Comparison of ENCODE assay signal across 1 cellular context in the genomic region with DNA sequence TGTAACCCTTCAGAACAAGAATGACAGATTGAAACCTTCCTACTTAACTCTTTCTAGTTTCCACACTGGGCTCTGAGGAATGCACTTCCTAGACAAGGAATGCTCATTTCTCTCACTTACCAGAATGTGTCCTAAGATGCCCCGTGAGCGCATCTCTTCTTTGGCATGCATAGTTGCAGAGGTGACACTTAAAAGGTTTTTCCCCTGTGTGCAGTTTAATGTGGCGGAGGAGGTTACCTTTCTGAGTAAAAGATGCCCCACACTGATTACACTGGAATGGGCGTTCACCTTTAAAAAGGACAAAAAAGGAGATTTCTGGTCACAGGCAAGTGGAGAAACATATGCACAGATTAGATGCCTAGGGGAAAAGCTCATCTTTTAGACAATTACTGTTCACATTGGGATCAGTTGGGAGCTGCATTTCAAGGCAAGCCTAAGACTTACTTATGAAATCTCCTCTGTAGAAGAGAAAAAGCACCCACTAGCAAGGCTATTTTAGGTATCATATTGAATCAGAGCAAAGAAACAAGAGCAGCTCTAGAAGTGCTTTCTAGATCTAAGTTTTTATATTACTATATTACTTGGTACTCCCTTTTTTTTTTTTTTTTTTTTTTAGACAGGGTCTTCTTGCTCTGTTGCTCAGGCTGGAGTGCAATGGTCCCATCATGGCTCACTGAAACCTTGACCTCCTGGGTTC.
TF ChIP-seq lines count a peak whose summit lies in the region.

No MANE protein-coding gene starts in this region.

TF ChIP-seq in GM12878, 131 proteins besides CTCF, POLR2A, EP300 and RAD21 (continued from another document):
- TF ChIP-seq, protein P1, sequence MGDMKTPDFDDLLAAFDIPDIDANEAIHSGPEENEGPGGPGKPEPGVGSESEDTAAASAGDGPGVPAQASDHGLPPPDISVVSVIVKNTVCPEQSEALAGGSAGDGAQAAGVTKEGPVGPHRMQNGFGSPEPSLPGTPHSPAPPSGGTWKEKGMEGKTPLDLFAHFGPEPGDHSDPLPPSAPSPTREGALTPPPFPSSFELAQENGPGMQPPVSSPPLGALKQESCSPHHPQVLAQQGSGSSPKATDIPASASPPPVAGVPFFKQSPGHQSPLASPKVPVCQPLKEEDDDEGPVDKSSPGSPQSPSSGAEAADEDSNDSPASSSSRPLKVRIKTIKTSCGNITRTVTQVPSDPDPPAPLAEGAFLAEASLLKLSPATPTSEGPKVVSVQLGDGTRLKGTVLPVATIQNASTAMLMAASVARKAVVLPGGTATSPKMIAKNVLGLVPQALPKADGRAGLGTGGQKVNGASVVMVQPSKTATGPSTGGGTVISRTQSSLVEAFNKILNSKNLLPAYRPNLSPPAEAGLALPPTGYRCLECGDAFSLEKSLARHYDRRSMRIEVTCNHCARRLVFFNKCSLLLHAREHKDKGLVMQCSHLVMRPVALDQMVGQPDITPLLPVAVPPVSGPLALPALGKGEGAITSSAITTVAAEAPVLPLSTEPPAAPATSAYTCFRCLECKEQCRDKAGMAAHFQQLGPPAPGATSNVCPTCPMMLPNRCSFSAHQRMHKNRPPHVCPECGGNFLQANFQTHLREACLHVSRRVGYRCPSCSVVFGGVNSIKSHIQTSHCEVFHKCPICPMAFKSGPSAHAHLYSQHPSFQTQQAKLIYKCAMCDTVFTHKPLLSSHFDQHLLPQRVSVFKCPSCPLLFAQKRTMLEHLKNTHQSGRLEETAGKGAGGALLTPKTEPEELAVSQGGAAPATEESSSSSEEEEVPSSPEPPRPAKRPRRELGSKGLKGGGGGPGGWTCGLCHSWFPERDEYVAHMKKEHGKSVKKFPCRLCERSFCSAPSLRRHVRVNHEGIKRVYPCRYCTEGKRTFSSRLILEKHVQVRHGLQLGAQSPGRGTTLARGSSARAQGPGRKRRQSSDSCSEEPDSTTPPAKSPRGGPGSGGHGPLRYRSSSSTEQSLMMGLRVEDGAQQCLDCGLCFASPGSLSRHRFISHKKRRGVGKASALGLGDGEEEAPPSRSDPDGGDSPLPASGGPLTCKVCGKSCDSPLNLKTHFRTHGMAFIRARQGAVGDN (IDR thresholded peaks at IDR 0.05) = no peak
- TF ChIP-seq SMC3 (IDR thresholded peaks at IDR 0.05; ENCODE audit: borderline replicate concordance, low read length) (no peak), JUNB (IDR thresholded peaks at IDR 0.05) (peak; percentile 38; the same call in 1 of the 2 replicates), BHLHE40 (IDR thresholded peaks at IDR 0.05; ENCODE audit: borderline replicate concordance in 1 of 2, low read depth in 2 of 2, low read length in 1 of 2) (no peak), ZBED1 (IDR thresholded peaks at IDR 0.05; ENCODE audit: borderline replicate concordance) (no peak), RUNX3 (IDR thresholded peaks at IDR 0.05; ENCODE audit: low read length) (peak; percentile 14; the same call in 1 of the 2 replicates), KAT2A (conservative IDR thresholded peaks at IDR 0.05; ENCODE audit: control insufficient read depth, low read depth, low read length) (no peak)
